ENCODE assay signal across 18 cellular contexts in genomic region chr3:197024881-197025735, GRCh38. TPM values are rescaled to one million over a fixed set of nuclear protein-coding genes. Genes with fewer than 3 reads are reported as not detected.
DNase-seq lines count a peak whose midpoint lies in the region; ATAC-seq and TF ChIP-seq lines count a peak whose summit lies in the region.
"Had no signal": no experiment of that assay in that cellular context is flagged by ENCODE, and none has a peak within 500 bp of the region (broad histone marks: within the 10 kb centered on the region; RNA-seq: fewer than 3 reads in every experiment).

No MANE protein-coding gene starts in this region.

- peaks cover 9% of the 10 kb centered on the region for H3K27me3 Mint-ChIP-seq in activated B cell treated with CpG ODN at 0.5 μM for 24 hours
- H3K27me3 Mint-ChIP-seq in stimulated activated memory B cell treated with anti-CD40 and anti-IgM and Interleukin-4, amounts not matched to agents 10 μg/mL and 1 μg/mL and 100 μg/mL, for 72 hours, result peaks cover 46% of the 10 kb centered on the region

- no peak for ATAC-seq in activated B cell treated with CpG ODN at 0.5 μM for 24 hours (ENCODE audit: low read depth)
- ATAC-seq in left lobe of liver, result no peak
- ATAC-seq in stimulated activated memory B cell treated with anti-CD40 and anti-IgM and Interleukin-4, amounts not matched to agents 10 μg/mL and 1 μg/mL and 100 μg/mL, for 72 hours, result no peak
- no peak for ATAC-seq in HG03280 (IDR thresholded peaks at IDR 0.05; ENCODE audit: unreplicated experiment)
- no peak for ATAC-seq in HG03571 (IDR thresholded peaks at IDR 0.05; ENCODE audit: unreplicated experiment)
- ATAC-seq: activated CD8-positive, alpha-beta T cell treated with anti-CD3 and anti-CD28 coated beads, Interleukin-2, amount 10 ng/mL, durations not matched to agents 7 days and 5 days; Panc1 had no signal

- H3K27ac Mint-ChIP-seq in activated B cell treated with CpG ODN at 0.5 μM for 24 hours, result peak overlapping the region; percentile 79
- H3K27ac Mint-ChIP-seq in stimulated activated memory B cell treated with anti-CD40 and anti-IgM and Interleukin-4, amounts not matched to agents 10 μg/mL and 1 μg/mL and 100 μg/mL, for 72 hours, result peak overlapping the region; percentile 90

- no peak for TF ChIP-seq CTCF in activated B cell treated with CpG ODN at 0.5 μM for 24 hours (IDR thresholded peaks at IDR 0.05)

- peak overlapping the region; percentile 20 for H3K4me3 Mint-ChIP-seq in activated B cell treated with CpG ODN at 0.5 μM for 24 hours
- H3K4me3 Mint-ChIP-seq in stimulated activated memory B cell treated with anti-CD40 and anti-IgM and Interleukin-4, amounts not matched to agents 10 μg/mL and 1 μg/mL and 100 μg/mL, for 72 hours, result no peak overlapping the region
- H3K4me3 Mint-ChIP-seq: activated CD8-positive, alpha-beta T cell treated with anti-CD3 and anti-CD28 coated beads, Interleukin-2, amount 10 ng/mL, durations not matched to agents 7 days and 5 days had no signal

- H3K4me1 Mint-ChIP-seq in activated B cell treated with CpG ODN at 0.5 μM for 24 hours, result peaks cover 52% of the 10 kb centered on the region
- peaks cover 55% of the 10 kb centered on the region for H3K4me1 Mint-ChIP-seq in stimulated activated memory B cell treated with anti-CD40 and anti-IgM and Interleukin-4, amounts not matched to agents 10 μg/mL and 1 μg/mL and 100 μg/mL, for 72 hours

- CTCF ChIA-PET in activated B cell treated with CpG ODN at 0.5 μM for 24 hours (lab: Charles Lee), result no interaction called here

- no peaks in the 10 kb centered on the region for H3K9me3 Mint-ChIP-seq in activated B cell treated with CpG ODN at 0.5 μM for 24 hours
- no peaks in the 10 kb centered on the region for H3K9me3 Mint-ChIP-seq in stimulated activated memory B cell treated with anti-CD40 and anti-IgM and Interleukin-4, amounts not matched to agents 10 μg/mL and 1 μg/mL and 100 μg/mL, for 72 hours
- H3K9me3 Mint-ChIP-seq: IgD-negative memory B cell had no signal

- intact Hi-C loops in activated B cell treated with CpG ODN at 0.5 μM for 24 hours (cut with micrococcal nuclease), result loop anchor here (10.0 kb wide), 1 partner anchor 1120 kb away; the partner anchor contains the start of gene TNK2

- DNase-seq in NCI-H2107 treated with DMSO at 0.1 percent for 48 hours (lab: John Stamatoyannopoulos, UW; ENCODE audit: unreplicated experiment) (peak; percentile 41), NCI-H2107 (lab: John Stamatoyannopoulos, UW) (no peak), activated B cell treated with CpG ODN at 0.5 μM for 24 hours (no peak), left lobe of liver (ENCODE audit: low spot score) (peak; percentile 42), NCI-H526 (lab: John Stamatoyannopoulos, UW) (no peak)
- DNase-seq: activated CD8-positive, alpha-beta T cell treated with anti-CD3 and anti-CD28 coated beads, Interleukin-2, amount 10 ng/mL, durations not matched to agents 7 days and 5 days; activated naive CD4-positive, alpha-beta T cell treated with Interleukin-2 at 50 U/mL for 16 hours; AML-193; left lung; midbrain; NCI-H1417 treated with DMSO at 0.1 percent for 48 hours; NCI-H510A treated with DMSO at 0.1 percent for 48 hours; stimulated activated naive CD4-positive, alpha-beta T cell had no signal

- no peaks in the 10 kb centered on the region for H3K36me3 Mint-ChIP-seq in activated B cell treated with CpG ODN at 0.5 μM for 24 hours (ENCODE audit: low read depth)
- H3K36me3 Mint-ChIP-seq in stimulated activated memory B cell treated with anti-CD40 and anti-IgM and Interleukin-4, amounts not matched to agents 10 μg/mL and 1 μg/mL and 100 μg/mL, for 72 hours, result peaks cover 29% of the 10 kb centered on the region
- H3K36me3 Mint-ChIP-seq: IgD-negative memory B cell had no signal

- POLR2A ChIA-PET in activated B cell treated with CpG ODN at 0.5 μM for 24 hours (lab: Charles Lee), result interaction anchor here (0.9 to 5.2 kb wide), 2 partner anchors 10 to 21 kb away, joined by 3 to 91 read pairs; no protein-coding TSS in a partner anchor

RNA-seq across cellular contexts. Expression of gene MELTF, which starts 4.5 kb away (rescaled TPM):
- total RNA-seq in activated B cell treated with CpG ODN at 0.5 μM for 24 hours (50.0 and 61.5 TPM in 2 replicates), left lobe of liver (0.70 TPM)

RNA-seq across cellular contexts. Expression of gene PIGZ, which starts 56.5 kb away (rescaled TPM):
- total RNA-seq in activated B cell treated with CpG ODN at 0.5 μM for 24 hours (1.8 and 2.0 TPM in 2 replicates), left lobe of liver (3.8 TPM)

Comparison
In these comparisons a context has a peak if more than half of its experiments do, and no peak if none do; other contexts are left out.
1. DNase-seq: peak in NCI-H2107 treated with DMSO at 0.1 percent for 48 hours (single experiment) and left lobe of liver (single experiment); none in NCI-H2107 (single experiment), activated B cell treated with CpG ODN at 0.5 μM for 24 hours (single experiment) and NCI-H526 (0 of 2).
2. RNA of gene MELTF, which starts 4.5 kb away (total RNA-seq): 50.0 to 61.5 TPM in activated B cell treated with CpG ODN at 0.5 μM for 24 hours; 0.70 TPM in left lobe of liver (single experiment); every median in the first group is over 10 times any median in the second.